ENCODE assay signal across 9 cellular contexts in genomic region chr5:141825836-141826560, GRCh38. TPM values are rescaled to one million over a fixed set of nuclear protein-coding genes. Genes with fewer than 3 reads are reported as not detected.
DNase-seq lines count a peak whose midpoint lies in the region; ATAC-seq and TF ChIP-seq lines count a peak whose summit lies in the region.
"Had no signal": no experiment of that assay in that cellular context is flagged by ENCODE, and none has a peak within 500 bp of the region (broad histone marks: within the 10 kb centered on the region; RNA-seq: fewer than 3 reads in every experiment).

No MANE protein-coding gene starts in this region.

- H3K4me1 ChIP-seq in BE2C: peaks cover 34% of the 10 kb centered on the region
- peaks cover 0 to 5% of the 10 kb centered on the region in 2 donors for H3K4me1 ChIP-seq in left lung
- H3K4me1 ChIP-seq: adrenal gland had no signal

- H3K27ac ChIP-seq in SU-DHL-6 (ENCODE audit: low read depth, low read length) (no peak overlapping the region), left lung (no peak overlapping the region)

- H3K79me2 ChIP-seq in SU-DHL-6 (ENCODE audit: insufficient read depth, low read length): no peaks in the 10 kb centered on the region

- peak; percentile 70 for ATAC-seq in left lung
- ATAC-seq in HG02840 (IDR thresholded peaks at IDR 0.05; ENCODE audit: low FRiP score, unreplicated experiment): no peak
- no peak for ATAC-seq in GM21367 (IDR thresholded peaks at IDR 0.05; ENCODE audit: unreplicated experiment)

- H3K36me3 ChIP-seq in BE2C: no peaks in the 10 kb centered on the region
- H3K36me3 ChIP-seq in SU-DHL-6 (ENCODE audit: low read length): no peaks in the 10 kb centered on the region
- no peaks in the 10 kb centered on the region for H3K36me3 ChIP-seq in left lung
- H3K36me3 ChIP-seq: adrenal gland had no signal

- intact Hi-C loops in left lung (cut with DNase I): no loop called here

- H3K9me3 ChIP-seq in BE2C (no peaks in the 10 kb centered on the region), SU-DHL-6 (ENCODE audit: insufficient read depth, low read length) (no peaks in the 10 kb centered on the region), left lung (no peaks in the 10 kb centered on the region)
- H3K9me3 ChIP-seq: adrenal gland had no signal

- no peaks in the 10 kb centered on the region for H3F3A ChIP-seq in SU-DHL-6 (ENCODE audit: insufficient read depth)

- DNase-seq in BE2C (peak; percentile 40), GM20000 (ENCODE audit: low spot score) (peak; percentile 57), left lung (no peak), COR-L47 (lab: John Stamatoyannopoulos, UW) (no peak)
- no peak for DNase-seq in activated CD8-positive, alpha-beta memory T cell treated with anti-CD3 and anti-CD28 coated beads, Interleukin-2, amount 50 U/mL, for 48 hours

- no peak overlapping the region for H3K9ac ChIP-seq in SU-DHL-6 (ENCODE audit: low read length)

- no peaks in the 10 kb centered on the region for H4K20me1 ChIP-seq in SU-DHL-6 (ENCODE audit: low read depth, low read length)

- H3K27me3 ChIP-seq in BE2C (no peaks in the 10 kb centered on the region), SU-DHL-6 (ENCODE audit: low read length) (no peaks in the 10 kb centered on the region), left lung (no peaks in the 10 kb centered on the region)
- H3K27me3 ChIP-seq: adrenal gland had no signal

- peak overlapping the region; percentile 39 for H3K4me3 ChIP-seq in BE2C (ENCODE audit: low read depth, low read length)
- H3K4me3 ChIP-seq in SU-DHL-6 (ENCODE audit: insufficient read depth, low read length, poor library complexity, severe bottlenecking): no peak overlapping the region
- H3K4me3 ChIP-seq in left lung: no peak overlapping the region
- H3K4me3 ChIP-seq: adrenal gland had no signal

- TF ChIP-seq CTCF in BE2C (IDR thresholded peaks at IDR 0.05; ENCODE audit: low read depth, low read length): peak; percentile 70
- peak; percentile 39 for TF ChIP-seq CTCF in GM20000 (IDR thresholded peaks at IDR 0.05; ENCODE audit: extremely low read depth, missing control alignments)
- TF ChIP-seq CTCF in SU-DHL-6 (IDR thresholded peaks at IDR 0.05; ENCODE audit: insufficient read depth, low read length, poor library complexity, severe bottlenecking): peak; percentile 26
- peak in 1 of 2 donors; percentile 10 for TF ChIP-seq CTCF in left lung (IDR thresholded peaks at IDR 0.05)

- no peaks in the 10 kb centered on the region for H3K9me2 ChIP-seq in SU-DHL-6 (replicated peaks; ENCODE audit: insufficient read depth, low read length)

- H2AFZ ChIP-seq in SU-DHL-6 (ENCODE audit: low read depth, low read length, severe bottlenecking): no peak overlapping the region

- no peak overlapping the region for H3K4me2 ChIP-seq in SU-DHL-6 (ENCODE audit: low read depth, low read length, poor library complexity, severe bottlenecking)

RNA-seq across cellular contexts. Expression of gene PCDH1, which starts 52.2 kb away (rescaled TPM):
- 129 TPM for polyA plus RNA-seq in BE2C (2012; ENCODE audit: insufficient read depth, insufficient read length, low read depth)
- 10 to 100 TPM; 55.2 to 65.0 TPM for total RNA-seq in left lung

Comparison
In these comparisons a context has a peak if more than half of its experiments do, and no peak if none do; other contexts are left out.
1. DNase-seq: peak in BE2C (single experiment) and GM20000 (single experiment); none in left lung (0 of 2), activated CD8-positive, alpha-beta memory T cell treated with anti-CD3 and anti-CD28 coated beads, Interleukin-2, amount 50 U/mL, for 48 hours (single experiment) and COR-L47 (single experiment).